26 cellular contexts compared by ENCODE assay signal in the genomic region with DNA sequence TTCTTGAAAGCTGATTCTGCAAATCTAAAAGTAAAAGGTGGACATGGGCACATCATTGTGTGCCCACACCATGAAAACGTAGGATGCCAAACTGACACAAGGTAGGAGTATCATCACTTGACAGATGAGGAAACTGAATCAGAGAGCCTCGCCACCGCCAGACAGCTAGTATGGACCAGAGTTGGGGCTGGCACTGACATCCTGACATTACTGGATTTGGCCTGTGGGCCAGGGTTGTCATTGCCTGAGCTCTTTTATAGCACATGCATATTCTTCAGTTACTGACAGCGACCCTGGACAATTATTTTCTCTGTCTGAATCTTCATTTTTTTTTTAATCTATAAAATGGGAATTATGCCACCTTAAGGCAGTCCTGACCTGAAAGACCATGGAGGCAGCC.
"Had no signal": no experiment of that assay in that cellular context is flagged by ENCODE, and none has a peak within 500 bp of the region (broad histone marks: within the 10 kb centered on the region; RNA-seq: fewer than 3 reads in every experiment).

No MANE protein-coding gene starts in this region.

- H3K27me3 ChIP-seq: adrenal gland, ascending aorta, esophagus squamous epithelium, gastrocnemius medialis, pancreas, testis, vagina had no signal

- H3K27ac ChIP-seq: adrenal gland, coronary artery, esophagus squamous epithelium, gastrocnemius medialis, pancreas, psoas muscle, skin epidermis, testis, vagina had no signal

- ATAC-seq: gastrocnemius medialis; left ventricle myocardium superior; pancreas; psoas muscle; right cardiac atrium; stimulated activated memory B cell treated with anti-CD40 and anti-IgM and Interleukin-4, amounts not matched to agents 10 μg/mL and 1 μg/mL and 100 μg/mL, for 72 hours had no signal

- H3K9me3 Mint-ChIP-seq: activated B cell treated with CpG ODN at 0.5 μM for 24 hours; endodermal cell; mesothelial cell of epicardium; nephron progenitor cell; stimulated activated memory B cell treated with anti-CD40 and anti-IgM and Interleukin-4, amounts not matched to agents 10 μg/mL and 1 μg/mL and 100 μg/mL, for 72 hours; T-helper 1 cell treated with Interleukin-12 subunit alpha and Interleukin-12 subunit beta and Interleukin-4 antibody, amounts not matched to agents 30 μg/mL and 1 μg/mL, for 36 hours had no signal

- H3K4me3 ChIP-seq: adrenal gland, ascending aorta, coronary artery, esophagus squamous epithelium, gastrocnemius medialis, pancreas, psoas muscle, skin epidermis, testis, vagina had no signal

- H3K27me3 Mint-ChIP-seq: activated B cell treated with CpG ODN at 0.5 μM for 24 hours; activated naive CD8-positive, alpha-beta T cell; stimulated activated memory B cell treated with anti-CD40 and anti-IgM and Interleukin-4, amounts not matched to agents 10 μg/mL and 1 μg/mL and 100 μg/mL, for 72 hours had no signal

- H3K4me1 Mint-ChIP-seq: mesothelial cell of epicardium had no signal

- DNase-seq: activated B cell treated with CpG ODN at 0.5 μM for 24 hours; activated CD4-positive, alpha-beta T cell treated with anti-CD3 and anti-CD28 coated beads for 48 hours; activated CD8-positive, alpha-beta memory T cell treated with anti-CD3 and anti-CD28 coated beads for 24 hours; activated gamma-delta T cell treated with Interleukin-2 at 50 U/mL for 16 hours; cerebellar nuclear complex; endodermal cell; esophagus squamous epithelium; gastrocnemius medialis; hypothalamus; left ventricle myocardium superior; mammary epithelial cell; nephron progenitor cell; pancreas; psoas muscle; testis; trophoblast cell had no signal

- H3K4me3 Mint-ChIP-seq: activated B cell treated with CpG ODN at 0.5 μM for 24 hours; endodermal cell; mesothelial cell of epicardium; nephron progenitor cell; stimulated activated memory B cell treated with anti-CD40 and anti-IgM and Interleukin-4, amounts not matched to agents 10 μg/mL and 1 μg/mL and 100 μg/mL, for 72 hours; T-helper 1 cell treated with Interleukin-12 subunit alpha and Interleukin-12 subunit beta and Interleukin-4 antibody, amounts not matched to agents 30 μg/mL and 1 μg/mL, for 36 hours had no signal

- H3K4me1 ChIP-seq: ascending aorta, pancreas, testis, vagina had no signal

- H3K9me3 ChIP-seq: adrenal gland, ascending aorta, esophagus squamous epithelium, gastrocnemius medialis, pancreas, psoas muscle, testis, vagina had no signal

- H3K27ac Mint-ChIP-seq: activated B cell treated with CpG ODN at 0.5 μM for 24 hours; endodermal cell; mesothelial cell of epicardium; nephron progenitor cell; stimulated activated memory B cell treated with anti-CD40 and anti-IgM and Interleukin-4, amounts not matched to agents 10 μg/mL and 1 μg/mL and 100 μg/mL, for 72 hours had no signal
